In genomic region chr19:13267889-13268288, GRCh38 we compare ENCODE assay signal across 9 cellular contexts.
"Had no signal": no experiment of that assay in that cellular context is flagged by ENCODE, and none has a peak within 500 bp of the region (broad histone marks: within the 10 kb centered on the region; RNA-seq: fewer than 3 reads in every experiment).

No MANE protein-coding gene starts in this region.

- H3K27me3 Mint-ChIP-seq: IgD-negative memory B cell had no signal

- H3K9ac ChIP-seq: GM23248 had no signal

- H3K36me3 Mint-ChIP-seq: IgD-negative memory B cell had no signal

- H3K27ac ChIP-seq: GM23248, HL-60 had no signal

- H3K4me1 ChIP-seq: HAP-1 had no signal

- DNase-seq: GM23248, GOT3, H7, HFFc6, KG1 had no signal

- ATAC-seq: HCT116 had no signal

- H3K36me3 ChIP-seq: HAP-1 had no signal

- H3K9me3 Mint-ChIP-seq: HFFc6, IgD-negative memory B cell had no signal

- H3K4me3 ChIP-seq: GM23248, HAP-1 had no signal

- H2AFZ ChIP-seq: GM23248 had no signal

- H3K4me1 Mint-ChIP-seq: IgD-negative memory B cell had no signal

- H3K4me3 Mint-ChIP-seq: HFFc6, IgD-negative memory B cell had no signal

- H3K9me3 ChIP-seq: HAP-1 had no signal

- H3K27ac Mint-ChIP-seq: HFFc6, IgD-negative memory B cell had no signal
